In the genomic region with DNA sequence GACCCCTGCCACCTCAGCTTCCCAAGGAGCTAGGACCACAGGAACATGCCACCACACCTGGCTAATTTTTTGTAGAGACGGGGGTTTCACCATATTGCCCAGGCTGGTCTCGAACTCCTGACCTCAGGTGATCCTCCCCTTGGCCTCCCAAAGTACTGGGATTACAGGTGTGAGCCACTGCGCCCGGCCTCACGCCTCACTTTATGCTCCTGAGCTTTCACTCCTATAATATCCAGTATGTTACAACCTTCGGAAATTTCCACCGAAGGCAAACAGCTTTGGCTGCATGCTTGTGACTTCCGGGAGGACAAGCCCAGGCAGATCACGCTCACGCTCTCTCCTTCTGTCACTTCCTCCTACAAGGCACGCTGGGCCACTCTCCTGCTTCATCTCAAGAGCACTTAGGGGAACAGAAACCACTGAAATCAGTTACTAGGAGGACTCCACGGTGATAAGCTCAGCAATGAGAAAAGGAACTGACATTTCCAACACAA, we compare ENCODE assay signal across 9 cellular contexts. TPM values are rescaled to one million over a fixed set of nuclear protein-coding genes. Genes with fewer than 3 reads are reported as not detected.
DNase-seq lines count a peak whose midpoint lies in the region; ATAC-seq, FAIRE-seq and TF ChIP-seq lines count a peak whose summit lies in the region.
"Had no signal": no experiment of that assay in that cellular context is flagged by ENCODE, and none has a peak within 500 bp of the region (broad histone marks: within the 10 kb centered on the region; RNA-seq: fewer than 3 reads in every experiment).

No MANE protein-coding gene starts in this region.

- H3K27ac ChIP-seq in epithelial cell of prostate: peak overlapping the region; percentile 74
- peak overlapping the region; percentile 68 to 87 (median 76) for H3K27ac ChIP-seq in upper lobe of left lung

- peak in 1 of 4 donors; percentile 53 for TF ChIP-seq POLR2A in upper lobe of left lung (IDR thresholded peaks at IDR 0.05)

- no peak overlapping the region for H3K4me3 ChIP-seq in upper lobe of left lung
- H3K4me3 ChIP-seq: body of pancreas had no signal

- 55 to 69% methylated on average over 12 of the region's 12 CpGs for WGBS in upper lobe of left lung, 2 donors

- peaks cover 0 to 42% (median 25%) of the 10 kb centered on the region in 4 donors for H3K36me3 ChIP-seq in upper lobe of left lung

- FAIRE-seq in GM18507 (lab: Jason Lieb, UNC): peak; percentile 96

- CTCF ChIA-PET in HEK293T (lab: Yijun Ruan, JAX): no interaction called here

- no peak for TF ChIP-seq CTCF in upper lobe of left lung (IDR thresholded peaks at IDR 0.05)

- H3K4me1 ChIP-seq in upper lobe of left lung: peaks cover 12 to 41% (median 25%) of the 10 kb centered on the region in 4 donors

- ATAC-seq in GM21723 (IDR thresholded peaks at IDR 0.05; ENCODE audit: unreplicated experiment) (peak; percentile 58), upper lobe of left lung (ENCODE audit: low FRiP score in 2 of 2) (peak; percentile 59 to 75)
- ATAC-seq: body of pancreas had no signal

- POLR2A ChIA-PET in HEK293T (lab: Yijun Ruan, JAX): interaction anchor here (1.3 kb wide), 1 partner anchor 116 kb away, joined by 3 read pairs; no protein-coding TSS in a partner anchor

- H3K9me3 ChIP-seq in upper lobe of left lung: no peaks in the 10 kb centered on the region
- H3K9me3 ChIP-seq: body of pancreas had no signal

- TF ChIP-seq EP300 in upper lobe of left lung (IDR thresholded peaks at IDR 0.05): peak in 1 of 4 donors; percentile 60

- no peaks in the 10 kb centered on the region for H3K27me3 ChIP-seq in upper lobe of left lung
- H3K27me3 ChIP-seq: body of pancreas had no signal

- DNase-seq in GM18507 (ENCODE audit: extremely low spot score, insufficient read length, low read depth): peak; percentile 71
- DNase-seq in NAMALWA (ENCODE audit: low spot score): peak; percentile 94
- peak; percentile 45 for DNase-seq in epithelial cell of prostate (ENCODE audit: low read depth, low spot score)
- DNase-seq in upper lobe of left lung: peak in 1 of 2 donors; percentile 93
- DNase-seq in NCI-H1436 (lab: John Stamatoyannopoulos, UW): no peak
- DNase-seq in HT-29 (ENCODE audit: low spot score): no peak
- DNase-seq in HEK293T (ENCODE audit: extremely low spot score): no peak

TF ChIP-seq in HEK293T, 16 proteins besides CTCF, POLR2A, EP300 and RAD21:
- no peak for TF ChIP-seq BHLHE40 (IDR thresholded peaks at IDR 0.05; ENCODE audit: borderline replicate concordance)
- no peak for TF ChIP-seq FOXK2 (IDR thresholded peaks at IDR 0.05)
- no peak for TF ChIP-seq ARNT (IDR thresholded peaks at IDR 0.05)
- TF ChIP-seq TARDBP (IDR thresholded peaks at IDR 0.05): no peak
- TF ChIP-seq HDGF (IDR thresholded peaks at IDR 0.05; ENCODE audit: borderline replicate concordance): no peak
- TF ChIP-seq SUZ12 (IDR thresholded peaks at IDR 0.05): no peak

RNA-seq across cellular contexts. Expression of a gene that starts 4.4 kb away (rescaled TPM):
- total RNA-seq in upper lobe of left lung: 100 to 1,000 TPM in 2 of 6 donors, 10 to 100 TPM in 4; 40.6 to 364 (median 65.6) TPM
- total RNA-seq in HT-29 (2014; rRNA removed; shearing (Covaris generic)): 89.2 and 103 TPM in 2 replicates

RNA-seq across cellular contexts. Expression of a gene that starts 4.8 kb away (rescaled TPM):
- 10 to 100 TPM in 5 of 6 donors, 1 to 10 TPM in 1; 9.4 to 27.0 (median 23.0) TPM for total RNA-seq in upper lobe of left lung
- total RNA-seq in HT-29 (2014; rRNA removed; shearing (Covaris generic)): 46.6 and 48.2 TPM in 2 replicates

RNA-seq across cellular contexts. Expression of a gene that starts 4.9 kb away (rescaled TPM):
- 10 to 100 TPM in 5 of 6 donors, 1 to 10 TPM in 1; 6.3 to 23.2 (median 13.9) TPM for total RNA-seq in upper lobe of left lung
- 68.6 and 69.1 TPM in 2 replicates for total RNA-seq in HT-29 (2014; rRNA removed; shearing (Covaris generic))

Comparison
In these comparisons a context has a peak if more than half of its experiments do, and no peak if none do; other contexts are left out.
1. DNase-seq: peak in GM18507 (single experiment), NAMALWA (single experiment) and epithelial cell of prostate (single experiment); none in NCI-H1436 (single experiment), HT-29 (single experiment) and HEK293T (single experiment).